ENCODE assay signal across 9 cellular contexts in genomic region chr16:89442588-89442987, GRCh38. TPM values are rescaled to one million over a fixed set of nuclear protein-coding genes. Genes with fewer than 3 reads are reported as not detected.
A peak's percentile ranks its signal among the peaks of the same experiment; 100 is the strongest.
DNase-seq lines count a peak whose midpoint lies in the region; ATAC-seq and TF ChIP-seq lines count a peak whose summit lies in the region.
"Had no signal": no experiment of that assay in that cellular context is flagged by ENCODE, and none has a peak within 500 bp of the region (broad histone marks: within the 10 kb centered on the region; RNA-seq: fewer than 3 reads in every experiment).

No MANE protein-coding gene starts in this region.

- peaks cover 45% of the 10 kb centered on the region for H4K20me1 ChIP-seq in OCI-LY7 (ENCODE audit: insufficient read depth, low read length)
- peaks cover 88% of the 10 kb centered on the region for H4K20me1 ChIP-seq in osteoblast (ENCODE audit: insufficient read depth, low read length)

- POLR2A ChIA-PET in A673 (lab: Charles Lee; ENCODE audit: low non-redundant PET) = interaction anchor here (0.5 kb wide), 1 partner anchor 45 kb away, joined by 3 read pairs; no protein-coding TSS in a partner anchor
- POLR2A ChIA-PET in OCI-LY7 (lab: Charles Lee) = no interaction called here

- peaks cover 44% of the 10 kb centered on the region for H3K4me1 ChIP-seq in A673 (ENCODE audit: insufficient read depth, low read length, poor library complexity, severe bottlenecking)
- peaks cover 42% of the 10 kb centered on the region for H3K4me1 ChIP-seq in OCI-LY7 (ENCODE audit: insufficient read depth, low read length, poor library complexity, severe bottlenecking)
- H3K4me1 ChIP-seq in esophagus muscularis mucosa = peaks cover 79 to 99% (median 96%) of the 10 kb centered on the region in 4 donors
- H3K4me1 ChIP-seq in osteoblast (ENCODE audit: insufficient read depth, low read length) = peaks cover 44% of the 10 kb centered on the region

- H3K79me2 ChIP-seq in OCI-LY7 (ENCODE audit: insufficient read depth, low read depth, low read length) = peaks cover 100% of the 10 kb centered on the region
- H3K79me2 ChIP-seq in osteoblast (ENCODE audit: insufficient read depth, low read length) = peaks cover 99% of the 10 kb centered on the region

- intact Hi-C loops in A673 (cut with micrococcal nuclease; ENCODE audit: unreplicated experiment) = no loop called here
- intact Hi-C loops in OCI-LY7 (cut with micrococcal nuclease; ENCODE audit: unreplicated experiment) = no loop called here
- intact Hi-C loops in esophagus muscularis mucosa (cut with DNase I) = no loop called here

- 36% methylated on average over 10 of the region's 10 CpGs for WGBS in esophagus muscularis mucosa

- H3K9me3 ChIP-seq in A673 (ENCODE audit: low read depth, low read length, poor library complexity, severe bottlenecking) (no peaks in the 10 kb centered on the region), OCI-LY7 (ENCODE audit: low read length) (no peaks in the 10 kb centered on the region), esophagus muscularis mucosa (no peaks in the 10 kb centered on the region), osteoblast (ENCODE audit: low read depth, low read length) (no peaks in the 10 kb centered on the region), MG63 (no peaks in the 10 kb centered on the region)

- H3K36me3 ChIP-seq in A673 (ENCODE audit: insufficient read depth, low read length, poor library complexity, severe bottlenecking) (no peaks in the 10 kb centered on the region), OCI-LY7 (ENCODE audit: insufficient read depth, low read length) (peaks cover 30% of the 10 kb centered on the region), esophagus muscularis mucosa (no peaks in the 10 kb centered on the region), osteoblast (ENCODE audit: insufficient read depth, low read length) (peaks cover 3% of the 10 kb centered on the region), MG63 (no peaks in the 10 kb centered on the region)

- no peak for TF ChIP-seq EP300 in esophagus muscularis mucosa (IDR thresholded peaks at IDR 0.05)

- no peak for TF ChIP-seq POLR2A in esophagus muscularis mucosa (IDR thresholded peaks at IDR 0.05; ENCODE audit: low read depth)

- no peak for ATAC-seq in GM21723 (IDR thresholded peaks at IDR 0.05; ENCODE audit: unreplicated experiment)

- BruUV-seq in A673 (replicated peaks; lab: Mats Ljungman, UMichigan) (no TSS peak), OCI-LY7 (replicated peaks; lab: Mats Ljungman, UMichigan) (TSS peak; percentile 6)

- TF ChIP-seq CTCF in A673 (conservative IDR thresholded peaks at IDR 0.05; ENCODE audit: low read depth, low read length) = no peak
- no peak for TF ChIP-seq CTCF in OCI-LY7 (conservative IDR thresholded peaks at IDR 0.05; ENCODE audit: low read length)
- TF ChIP-seq CTCF in esophagus muscularis mucosa (IDR thresholded peaks at IDR 0.05) = no peak
- TF ChIP-seq CTCF in osteoblast (IDR thresholded peaks at IDR 0.05; ENCODE audit: extremely low read depth, low read depth, low read length) = no peak

- H3K4me2 ChIP-seq in OCI-LY7 (ENCODE audit: low read length) = no peak overlapping the region
- H3K4me2 ChIP-seq in osteoblast (ENCODE audit: insufficient read depth, low read length) = peak overlapping the region; percentile 65

- H3K9me2 ChIP-seq in OCI-LY7 (ENCODE audit: insufficient read depth, low read length) = no peaks in the 10 kb centered on the region

- H3K27ac ChIP-seq in A673 (ENCODE audit: low read depth, low read length, poor library complexity, severe bottlenecking) (peak overlapping the region; percentile 42), OCI-LY7 (ENCODE audit: low read depth, low read length, poor library complexity, severe bottlenecking) (no peak overlapping the region), esophagus muscularis mucosa (replicated peaks in 1 of 4) (peak overlapping the region; percentile 58 to 79 (median 68)), osteoblast (ENCODE audit: low read depth, low read length) (peak overlapping the region; percentile 83)

- CTCF ChIA-PET in A673 (lab: Charles Lee) = no interaction called here
- CTCF ChIA-PET in OCI-LY7 (lab: Charles Lee; ENCODE audit: unreplicated experiment) = no interaction called here

- DNase-seq in A673 (ENCODE audit: low spot score) (no peak), OCI-LY7 (ENCODE audit: low spot score) (no peak), esophagus muscularis mucosa (ENCODE audit: extremely low spot score) (no peak), osteoblast (ENCODE audit: insufficient read length, low spot score, missing footprints) (peak; percentile 86), NAMALWA (ENCODE audit: low spot score) (no peak), MG63 (no peak), ecto neural progenitor cell (ENCODE audit: low spot score) (no peak)
- DNase-seq: NCI-H446 had no signal

- no peak overlapping the region for H2AFZ ChIP-seq in OCI-LY7 (ENCODE audit: low read length)
- H2AFZ ChIP-seq in osteoblast (ENCODE audit: low read length) = no peak overlapping the region

- H3K4me3 ChIP-seq in A673 (ENCODE audit: low read depth, low read length, poor library complexity, severe bottlenecking) (no peak overlapping the region), OCI-LY7 (ENCODE audit: low read depth, low read length, poor library complexity, severe bottlenecking) (no peak overlapping the region), esophagus muscularis mucosa (peak overlapping the region in 1 of 4 donors; percentile 1), osteoblast (ENCODE audit: insufficient read depth, low read length) (peak overlapping the region; percentile 33), MG63 (no peak overlapping the region)

- H3K27me3 ChIP-seq in A673 (replicated peaks; ENCODE audit: insufficient read depth, low read depth, low read length, poor library complexity) = no peaks in the 10 kb centered on the region
- no peaks in the 10 kb centered on the region for H3K27me3 ChIP-seq in esophagus muscularis mucosa
- H3K27me3 ChIP-seq in osteoblast (ENCODE audit: insufficient read depth, low read length) = no peaks in the 10 kb centered on the region
- no peaks in the 10 kb centered on the region for H3K27me3 ChIP-seq in MG63

RNA-seq across cellular contexts. Expression of gene ANKRD11, which starts 47.8 kb away (rescaled TPM):
- total RNA-seq in A673 (2021) (217 and 248 TPM in 2 replicates), OCI-LY7 (2022) (247 and 251 TPM in 2 replicates), esophagus muscularis mucosa (100 to 1,000 TPM in 3 of 4 donors, 10 to 100 TPM in 1; 60.8 to 119 (median 105) TPM), osteoblast (78.4 and 97.4 TPM in 2 replicates)
- 87.0 and 89.1 TPM in 2 replicates for total RNA-seq in OCI-LY7 (2014; rRNA removed; shearing (Covaris generic))
- 54.3 and 98.9 TPM in 2 replicates for total RNA-seq in MG63 (2014; rRNA removed; shearing (Covaris generic); ENCODE audit: low replicate concordance)
